14 cellular contexts compared by ENCODE assay signal in genomic region chr11:94103476-94103875, GRCh38. TPM values are rescaled to one million over a fixed set of nuclear protein-coding genes. Genes with fewer than 3 reads are reported as not detected.
DNase-seq lines count a peak whose midpoint lies in the region; ATAC-seq lines count a peak whose summit lies in the region.
"Had no signal": no experiment of that assay in that cellular context is flagged by ENCODE, and none has a peak within 500 bp of the region (broad histone marks: within the 10 kb centered on the region; RNA-seq: fewer than 3 reads in every experiment).

No MANE protein-coding gene starts in this region.

- peaks cover 3% of the 10 kb centered on the region for H3K9me3 Mint-ChIP-seq in activated CD4-positive, alpha-beta memory T cell treated with anti-CD3 and anti-CD28 coated beads for 36 hours

- ATAC-seq in left colon, result peak; percentile 87
- ATAC-seq: HCT116 had no signal

- no peak overlapping the region for H3K4me3 ChIP-seq in HAP-1
- H3K4me3 ChIP-seq: GM23248 had no signal

- intact Hi-C loops in left colon (cut with DNase I, micrococcal nuclease), result no loop called here
- intact Hi-C loops in activated CD4-positive, alpha-beta memory T cell treated with anti-CD3 and anti-CD28 coated beads for 36 hours (cut with micrococcal nuclease), result no loop called here

- H3K27me3 Mint-ChIP-seq in activated CD4-positive, alpha-beta memory T cell treated with anti-CD3 and anti-CD28 coated beads for 36 hours, result no peaks in the 10 kb centered on the region

- no peaks in the 10 kb centered on the region for H3K27me3 ChIP-seq in HAP-1 (ENCODE audit: low read depth)

- H3K36me3 Mint-ChIP-seq in activated CD4-positive, alpha-beta memory T cell treated with anti-CD3 and anti-CD28 coated beads for 36 hours, result no peaks in the 10 kb centered on the region
- H3K36me3 Mint-ChIP-seq: CD4-positive, alpha-beta memory T cell had no signal

- no peak overlapping the region for H3K27ac Mint-ChIP-seq in activated CD4-positive, alpha-beta memory T cell treated with anti-CD3 and anti-CD28 coated beads for 36 hours
- H3K27ac Mint-ChIP-seq: CD4-positive, alpha-beta memory T cell had no signal

- DNase-seq in LoVo (ENCODE audit: low spot score), result peak; percentile 43
- peak; percentile 4 for DNase-seq in SW480 (ENCODE audit: low spot score)
- no peak for DNase-seq in left colon
- no peak for DNase-seq in HAP-1 (ENCODE audit: low spot score in 2 of 2)
- no peak for DNase-seq in stimulated activated CD4-positive, alpha-beta T cell treated with anti-CD3 and anti-CD28 coated beads, Interleukin-2, amount 100 ng/mL, for 48 hours
- no peak for DNase-seq in activated CD4-positive, alpha-beta memory T cell treated with anti-CD3 and anti-CD28 coated beads for 36 hours
- DNase-seq: C1 segment of cervical spinal cord; Calu3; CD4-positive, alpha-beta memory T cell; COR-L47; DND-41; GM23248; H7 had no signal

- no peaks in the 10 kb centered on the region for H3K36me3 ChIP-seq in HAP-1 (replicated peaks)

- CTCF ChIA-PET in activated CD4-positive, alpha-beta memory T cell treated with anti-CD3 and anti-CD28 coated beads for 36 hours (lab: Charles Lee), result no interaction called here

- H3K4me1 ChIP-seq in HAP-1, result no peaks in the 10 kb centered on the region

- POLR2A ChIA-PET in activated CD4-positive, alpha-beta memory T cell treated with anti-CD3 and anti-CD28 coated beads for 36 hours (lab: Charles Lee), result no interaction called here

- no peaks in the 10 kb centered on the region for H3K4me1 Mint-ChIP-seq in activated CD4-positive, alpha-beta memory T cell treated with anti-CD3 and anti-CD28 coated beads for 36 hours (ENCODE audit: low read depth)
- H3K4me1 Mint-ChIP-seq: CD4-positive, alpha-beta memory T cell had no signal

- no peaks in the 10 kb centered on the region for H3K9me3 ChIP-seq in HAP-1

- no peak overlapping the region for H3K4me3 Mint-ChIP-seq in activated CD4-positive, alpha-beta memory T cell treated with anti-CD3 and anti-CD28 coated beads for 36 hours
- H3K4me3 Mint-ChIP-seq: CD4-positive, alpha-beta memory T cell had no signal

- in situ Hi-C loops in HAP-1 (cut with MboI; ENCODE audit: low sequenced_read_pairs), result no loop called here

RNA-seq across cellular contexts. Expression of gene PANX1, which starts 25.2 kb away (rescaled TPM):
- 10 to 100 TPM in 1 of 2 donors, 1 to 10 TPM in 1; 8.8 to 10.4 TPM for total RNA-seq in left colon
- 10 to 100 TPM; 11.4 to 11.7 TPM for total RNA-seq in activated CD4-positive, alpha-beta memory T cell treated with anti-CD3 and anti-CD28 coated beads for 36 hours

Comparison
In these comparisons a context has a peak if more than half of its experiments do, and no peak if none do; other contexts are left out.
1. DNase-seq: peak in LoVo (single experiment) and SW480 (single experiment); none in left colon (0 of 2), HAP-1 (0 of 2), stimulated activated CD4-positive, alpha-beta T cell treated with anti-CD3 and anti-CD28 coated beads, Interleukin-2, amount 100 ng/mL, for 48 hours (0 of 2) and activated CD4-positive, alpha-beta memory T cell treated with anti-CD3 and anti-CD28 coated beads for 36 hours (single experiment).